Comparison of ENCODE assay signal across 1 cellular context in genomic region chr1:64251971-64252370, GRCh38.
TF ChIP-seq lines count a peak whose summit lies in the region.

No MANE protein-coding gene starts in this region.

TF ChIP-seq in HepG2, 621 proteins besides CTCF, POLR2A, EP300 and RAD21:
- TF ChIP-seq NONO (IDR thresholded peaks at IDR 0.05) (no peak), NONO (CRISPR knock-in tag; conservative IDR thresholded peaks at IDR 0.05) (no peak), ZNF552 (CRISPR knock-in tag; IDR thresholded peaks at IDR 0.05; ENCODE audit: borderline replicate concordance) (no peak), ZNF749 (CRISPR knock-in tag; IDR thresholded peaks at IDR 0.05; ENCODE audit: borderline replicate concordance) (no peak), ZNF142 (CRISPR knock-in tag; IDR thresholded peaks at IDR 0.05) (no peak), MAFF (IDR thresholded peaks at IDR 0.05; ENCODE audit: low read depth, low read length) (peak; percentile 72), ZNF296 (CRISPR knock-in tag; conservative IDR thresholded peaks at IDR 0.05) (no peak), ETV6 (CRISPR knock-in tag; conservative IDR thresholded peaks at IDR 0.05) (no peak), MAFK (conservative IDR thresholded peaks at IDR 0.05 in 1 of 2, IDR thresholded peaks at IDR 0.05 in 1 of 2; ENCODE audit: low read length in 2 of 2) (peak; percentile 76 to 83)
